Comparison of ENCODE assay signal across 20 cellular contexts in the genomic region with DNA sequence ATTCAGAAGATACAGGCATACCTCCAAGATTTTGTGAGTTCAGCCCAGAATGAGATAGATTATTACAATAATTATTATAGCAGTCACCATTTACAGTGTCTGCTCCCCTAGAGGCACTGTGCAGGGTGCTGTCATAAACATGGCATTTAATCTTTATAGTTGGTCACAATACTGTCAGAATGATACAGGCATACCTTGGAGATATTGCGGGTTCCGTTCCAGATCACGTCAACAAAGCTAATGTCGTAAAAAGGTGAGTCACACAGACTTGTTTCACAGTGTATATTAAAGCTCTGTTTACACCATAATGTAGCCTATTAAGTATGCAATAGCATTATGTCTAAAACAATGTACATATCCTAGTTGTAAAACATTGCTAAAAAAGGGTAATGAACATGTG. TPM values are rescaled to one million over a fixed set of nuclear protein-coding genes. Genes with fewer than 3 reads are reported as not detected.
DNase-seq lines count a peak whose midpoint lies in the region; TF ChIP-seq lines count a peak whose summit lies in the region.
"Had no signal": no experiment of that assay in that cellular context is flagged by ENCODE, and none has a peak within 500 bp of the region (broad histone marks: within the 10 kb centered on the region; RNA-seq: fewer than 3 reads in every experiment).

No MANE protein-coding gene starts in this region.

- H3K36me3 ChIP-seq in left ventricle myocardium inferior = peaks cover 26% of the 10 kb centered on the region
- H3K36me3 ChIP-seq: BE2C had no signal

- no peak overlapping the region for H3K27ac ChIP-seq in left ventricle myocardium inferior (replicated peaks)
- H3K27ac ChIP-seq: A549, C4-2B, HL-60 had no signal

- peaks cover 13% of the 10 kb centered on the region for H3K9me3 ChIP-seq in left ventricle myocardium inferior (replicated peaks)
- H3K9me3 ChIP-seq: A549, BE2C had no signal

- intact Hi-C loops in left ventricle myocardium inferior (cut with micrococcal nuclease) = no loop called here

- DNase-seq in H4 (ENCODE audit: low spot score) = peak; percentile 10
- peak; percentile 40 for DNase-seq in LNCaP clone FGC (ENCODE audit: low read depth)
- DNase-seq in fibroblast of villous mesenchyme (ENCODE audit: low read depth) = peak; percentile 64
- DNase-seq in ureter (ENCODE audit: low spot score) = no peak
- no peak for DNase-seq in nucleus accumbens (lab: John Stamatoyannopoulos, UW)
- no peak for DNase-seq in left ventricle myocardium inferior
- DNase-seq in middle frontal gyrus (ENCODE audit: extremely low spot score, low spot score) = no peak
- DNase-seq: BE2C; CD8-positive, alpha-beta T cell; COR-L47; DMS153; DMS79 treated with DMSO at 0.1 percent for 48 hours; H9; IMR-90; KBM-7 had no signal

- no peaks in the 10 kb centered on the region for H3K27me3 ChIP-seq in left ventricle myocardium inferior (ENCODE audit: low read depth)
- H3K27me3 ChIP-seq: BE2C had no signal

- TF ChIP-seq CTCF in LNCaP clone FGC (IDR thresholded peaks at IDR 0.05; ENCODE audit: control insufficient read depth, extremely low read depth, insufficient read depth) (no peak), fibroblast of villous mesenchyme (IDR thresholded peaks at IDR 0.05; ENCODE audit: insufficient read depth, low read depth, low read length) (no peak), left ventricle myocardium inferior (IDR thresholded peaks at IDR 0.05; ENCODE audit: borderline replicate concordance) (no peak)

- no peak overlapping the region for H3K4me3 ChIP-seq in LNCaP clone FGC (ENCODE audit: low read depth, low read length)
- H3K4me3 ChIP-seq in fibroblast of villous mesenchyme (ENCODE audit: low read depth, low read length) = no peak overlapping the region
- no peak overlapping the region for H3K4me3 ChIP-seq in left ventricle myocardium inferior
- H3K4me3 ChIP-seq: A549, GM12878, GM23338 had no signal

- H3K4me1 ChIP-seq in left ventricle myocardium inferior = no peaks in the 10 kb centered on the region
- H3K4me1 ChIP-seq: A549, BE2C had no signal

RNA-seq across cellular contexts. Expression of gene ZRANB3, which starts 45.6 kb away (rescaled TPM):
- 13.2 and 13.6 TPM in 2 replicates for total RNA-seq in H4 (2014; rRNA removed; shearing (Covaris generic))
- 4.8 and 9.1 TPM in 2 replicates for total RNA-seq in fibroblast of villous mesenchyme
- total RNA-seq in ureter = 16.5 TPM
- total RNA-seq in left ventricle myocardium inferior = 1.4 TPM

RNA-seq across cellular contexts. Expression of gene R3HDM1, which starts 45.8 kb away (rescaled TPM):
- 8.7 and 11.5 TPM in 2 replicates for total RNA-seq in H4 (2014; rRNA removed; shearing (Covaris generic))
- total RNA-seq in fibroblast of villous mesenchyme (12.9 and 13.8 TPM in 2 replicates), ureter (32.1 TPM), left ventricle myocardium inferior (17.8 TPM)

Comparison
In these comparisons a context has a peak if more than half of its experiments do, and no peak if none do; other contexts are left out.
1. DNase-seq: peak in H4 (single experiment), LNCaP clone FGC (single experiment) and fibroblast of villous mesenchyme (single experiment); none in ureter (single experiment), nucleus accumbens (0 of 56), left ventricle myocardium inferior (single experiment) and middle frontal gyrus (single experiment).